23 cellular contexts compared by ENCODE assay signal in genomic region chr11:119409731-119410130, GRCh38. TPM values are rescaled to one million over a fixed set of nuclear protein-coding genes. Genes with fewer than 3 reads are reported as not detected.
DNase-seq lines count a peak whose midpoint lies in the region; FAIRE-seq and TF ChIP-seq lines count a peak whose summit lies in the region.
"Had no signal": no experiment of that assay in that cellular context is flagged by ENCODE, and none has a peak within 500 bp of the region (broad histone marks: within the 10 kb centered on the region; RNA-seq: fewer than 3 reads in every experiment).

No MANE protein-coding gene starts in this region.

- H3K27me3 ChIP-seq in bronchial epithelial cell (ENCODE audit: control insufficient read depth, insufficient read depth, low read length), result no peaks in the 10 kb centered on the region
- H3K27me3 ChIP-seq: BE2C; BLaER1 treated with 17β-estradiol and CSF1 and Interleukin-3, amounts not matched to agents 10 nM and 100 nM had no signal

- H3K27ac Mint-ChIP-seq in osteocyte (ENCODE audit: unreplicated experiment), result no peak overlapping the region
- H3K27ac Mint-ChIP-seq: CD4-positive, alpha-beta T cell; CD8-positive, alpha-beta memory T cell; HFFc6 had no signal

- H3K4me3 Mint-ChIP-seq in osteocyte (ENCODE audit: unreplicated experiment), result no peak overlapping the region
- H3K4me3 Mint-ChIP-seq: CD14-positive monocyte; CD4-positive, alpha-beta T cell; CD8-positive, alpha-beta memory T cell; HFFc6 had no signal

- CTCF ChIA-PET in HEK293 (lab: Yijun Ruan, JAX), result no interaction called here

- H3K36me3 ChIP-seq in HEK293 (ENCODE audit: control insufficient read depth in 2 of 2, insufficient read depth in 1 of 2, low read length in 2 of 2) (no peaks in the 10 kb centered on the region), bronchial epithelial cell (ENCODE audit: control insufficient read depth, insufficient read depth, low read length) (no peaks in the 10 kb centered on the region)
- H3K36me3 ChIP-seq: BE2C; BLaER1 treated with 17β-estradiol and CSF1 and Interleukin-3, amounts not matched to agents 10 nM and 100 nM had no signal

- peaks cover 5% of the 10 kb centered on the region for H3K9me3 Mint-ChIP-seq in osteocyte (ENCODE audit: unreplicated experiment)
- H3K9me3 Mint-ChIP-seq: HFFc6 had no signal

- no peak overlapping the region for H3K4me3 ChIP-seq in HEK293 (ENCODE audit: low read depth, low read length)
- H3K4me3 ChIP-seq in bronchial epithelial cell (ENCODE audit: low read depth, low read length), result no peak overlapping the region
- H3K4me3 ChIP-seq: BLaER1 treated with 17β-estradiol and CSF1 and Interleukin-3, amounts not matched to agents 10 nM and 100 nM; GM23248 had no signal

- no peaks in the 10 kb centered on the region for H3K4me1 ChIP-seq in HEK293 (ENCODE audit: control insufficient read depth, insufficient read depth, low read length)

- TF ChIP-seq CTCF in HEK293 (tag by site-specific recombination; IDR thresholded peaks at IDR 0.05), result no peak
- no peak for TF ChIP-seq CTCF in bronchial epithelial cell (IDR thresholded peaks at IDR 0.05; ENCODE audit: insufficient read depth, low read length, severe bottlenecking)
- TF ChIP-seq CTCF in osteocyte (IDR thresholded peaks at IDR 0.05), result no peak

- H3K27ac ChIP-seq in HEK293 (ENCODE audit: extremely low read depth, low read depth, low read length), result no peak overlapping the region
- H3K27ac ChIP-seq: BLaER1 treated with 17β-estradiol and CSF1 and Interleukin-3, amounts not matched to agents 10 nM and 100 nM; GM23248 had no signal

- no peaks in the 10 kb centered on the region for H3K9me3 ChIP-seq in HEK293 (ENCODE audit: control insufficient read depth, insufficient read depth, low read depth, low read length)
- H3K9me3 ChIP-seq: BE2C had no signal

- POLR2A ChIA-PET in HEK293 (lab: Yijun Ruan, JAX), result no interaction called here

- no peak for DNase-seq in bronchial epithelial cell (ENCODE audit: low read depth)
- DNase-seq in osteocyte (ENCODE audit: extremely low spot score, unreplicated experiment), result peak; percentile 77
- DNase-seq in activated T-cell treated with anti-CD3 and anti-CD28 coated beads for 4 hours, result no peak
- no peak for DNase-seq in activated CD4-positive, CD25-positive, alpha-beta regulatory T cell (lab: John Stamatoyannopoulos, UW)
- DNase-seq in EL, result no peak
- DNase-seq: AML-193; BE2C; CD4-positive, alpha-beta T cell; CD8-positive, alpha-beta memory T cell; DMS 273 treated with DMSO at 0.1 percent for 48 hours; DMS79; GF-D8; GM23248; H7; HCEC 1CT; HFFc6 had no signal

- H3K36me3 Mint-ChIP-seq in osteocyte (ENCODE audit: unreplicated experiment), result no peaks in the 10 kb centered on the region
- H3K36me3 Mint-ChIP-seq: CD14-positive monocyte had no signal

- H3K4me1 Mint-ChIP-seq in osteocyte (ENCODE audit: unreplicated experiment), result peaks cover 3% of the 10 kb centered on the region
- H3K4me1 Mint-ChIP-seq: CD14-positive monocyte; CD8-positive, alpha-beta memory T cell had no signal

- FAIRE-seq in bronchial epithelial cell (lab: Jason Lieb, UNC), result peak; percentile 47
- FAIRE-seq: D721Med, GM12891, H1 had no signal

- peaks cover 23% of the 10 kb centered on the region for H3K27me3 Mint-ChIP-seq in osteocyte (ENCODE audit: unreplicated experiment)

TF ChIP-seq in HEK293, 187 proteins besides CTCF, POLR2A, EP300 and RAD21:
- TF ChIP-seq KLF7 (tag by site-specific recombination; IDR thresholded peaks at IDR 0.05; ENCODE audit: borderline replicate concordance) (no peak), ZNF677 (tag by site-specific recombination; IDR thresholded peaks at IDR 0.05) (peak; percentile 76; the same call in 1 of the 2 replicates)

RNA-seq across cellular contexts. Expression of gene THY1, which starts 13.2 kb away (rescaled TPM):
- total RNA-seq in bronchial epithelial cell (0.13 and 2.1 TPM in 2 replicates), osteocyte (11.3 and 14.0 TPM in 2 replicates)
- total RNA-seq: CD4-positive, alpha-beta T cell had no signal

RNA-seq across cellular contexts. Expression of gene USP2, which starts 28.2 kb away (rescaled TPM):
- total RNA-seq in bronchial epithelial cell (0.26 and 1.2 TPM in 2 replicates), osteocyte (0.11 and 0.24 TPM in 2 replicates)
- total RNA-seq: A172, GM23248 had no signal
